ENCODE assay signal across 1 cellular context in genomic region chr18:73947180-73947989, GRCh38.
TF ChIP-seq lines count a peak whose summit lies in the region.

No MANE protein-coding gene starts in this region.

TF ChIP-seq in GM23338, 12 proteins besides CTCF, POLR2A, EP300 and RAD21 (continued from another document):
- TF ChIP-seq REST (IDR thresholded peaks at IDR 0.05; ENCODE audit: unreplicated experiment), result no peak
- TF ChIP-seq ZNF114 (CRISPR knock-in tag; IDR thresholded peaks at IDR 0.05), result no peak
- TF ChIP-seq ZNF462 (CRISPR knock-in tag; IDR thresholded peaks at IDR 0.05), result no peak
- no peak for TF ChIP-seq NANOG (IDR thresholded peaks at IDR 0.05; ENCODE audit: borderline replicate concordance)
TF ChIP-seq in GM23338: peak in this region for 0.
